ENCODE assay signal across 8 cellular contexts in the genomic region with DNA sequence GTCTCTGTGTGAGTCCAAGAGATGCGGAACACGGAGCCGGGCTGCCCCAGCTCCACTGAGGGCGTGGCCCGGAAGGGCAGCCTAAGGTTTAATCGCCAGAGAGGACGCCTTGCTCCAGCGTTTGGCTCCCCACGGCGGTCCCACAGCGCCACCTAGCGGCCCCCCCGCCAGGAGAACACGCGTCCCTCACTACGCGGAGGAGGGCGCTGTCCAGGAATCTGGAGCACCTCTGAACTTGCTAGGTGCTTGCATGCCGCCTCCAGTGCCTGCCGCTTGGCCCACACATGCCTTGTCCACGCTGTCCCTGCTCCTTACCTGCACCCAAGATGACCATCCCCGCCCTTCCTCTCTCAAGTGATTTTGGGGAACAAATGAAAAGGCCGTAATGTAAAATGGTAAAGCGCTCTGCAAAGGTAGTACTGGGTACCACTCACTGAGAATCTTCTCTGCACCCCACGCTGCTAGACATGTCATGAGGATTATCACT. TPM values are rescaled to one million over a fixed set of nuclear protein-coding genes. Genes with fewer than 3 reads are reported as not detected.
DNase-seq lines count a peak whose midpoint lies in the region; ATAC-seq lines count a peak whose summit lies in the region.

No MANE protein-coding gene starts in this region.

- no peak overlapping the region for H2AFZ ChIP-seq in mesenchymal stem cell (ENCODE audit: low read depth, low read length)

- no peak overlapping the region for H2BK5ac ChIP-seq in mesenchymal stem cell (ENCODE audit: low read depth, low read length, poor library complexity, severe bottlenecking)

- H3K4me1 ChIP-seq in mesenchymal stem cell (ENCODE audit: control insufficient read depth, insufficient read depth, low read depth, low read length), result peaks cover 6% of the 10 kb centered on the region

- H2BK120ac ChIP-seq in mesenchymal stem cell (ENCODE audit: low read depth, low read length), result no peak overlapping the region

- ATAC-seq in GM19463 (IDR thresholded peaks at IDR 0.05; ENCODE audit: unreplicated experiment) (peak; percentile 96), HG03565 (IDR thresholded peaks at IDR 0.05; ENCODE audit: unreplicated experiment) (peak; percentile 98)

- peak overlapping the region; percentile 9 for H3K4me2 ChIP-seq in mesenchymal stem cell (ENCODE audit: low read length, poor library complexity, severe bottlenecking)

- H3K4ac ChIP-seq in mesenchymal stem cell (ENCODE audit: low read depth in 1 of 2, low read length in 2 of 2), result no peak overlapping the region

- no peak overlapping the region for H4K91ac ChIP-seq in mesenchymal stem cell (ENCODE audit: low read length)

- H2BK15ac ChIP-seq in mesenchymal stem cell (ENCODE audit: low read depth, poor library complexity, severe bottlenecking), result no peak overlapping the region

- no peaks in the 10 kb centered on the region for H3K36me3 ChIP-seq in mesenchymal stem cell (ENCODE audit: control insufficient read depth in 1 of 2, insufficient read depth in 2 of 2, low read depth in 1 of 2, low read length in 2 of 2)

- no peaks in the 10 kb centered on the region for H3K79me1 ChIP-seq in mesenchymal stem cell (replicated peaks; ENCODE audit: low read length, poor library complexity, severe bottlenecking)

- no peak overlapping the region for H4K8ac ChIP-seq in mesenchymal stem cell (ENCODE audit: low read length)

- H3K4me1 Mint-ChIP-seq in activated CD4-positive, alpha-beta memory T cell treated with anti-CD3 and anti-CD28 coated beads, Interleukin-2, amount 10 ng/mL, durations not matched to agents 7 days and 5 days, result peaks cover 18% of the 10 kb centered on the region

- WGBS in mesenchymal stem cell, result 10% methylated on average over 25 of the region's 25 CpGs

- DNase-seq in COLO829 (ENCODE audit: low spot score) (peak; percentile 97), NCI-H774 (lab: John Stamatoyannopoulos, UW) (peak; percentile 78), mesenchymal stem cell (peak; percentile 75)
- DNase-seq in activated CD4-positive, alpha-beta memory T cell treated with anti-CD3 and anti-CD28 coated beads, Interleukin-2, amount 10 ng/mL, durations not matched to agents 7 days and 5 days, result peak; percentile 91
- DNase-seq in effector CD4-positive, alpha-beta T cell, result peak; percentile 81
- peak; percentile 75 to 76 for DNase-seq in stimulated activated CD8-positive, alpha-beta memory T cell treated with anti-CD3 and anti-CD28 coated beads, Interleukin-15, amount 100 ng/mL, for 48 hours (ENCODE audit: low read depth in 2 of 2)

- no peaks in the 10 kb centered on the region for H3K36me3 Mint-ChIP-seq in activated CD4-positive, alpha-beta memory T cell treated with anti-CD3 and anti-CD28 coated beads, Interleukin-2, amount 10 ng/mL, durations not matched to agents 7 days and 5 days (ENCODE audit: low read depth)

- H3K27me3 ChIP-seq in mesenchymal stem cell (ENCODE audit: control insufficient read depth in 1 of 2, insufficient read depth in 1 of 2, low read length in 2 of 2), result peaks cover 6 to 39% of the 10 kb centered on the region in 2 experiments

- H3K9ac ChIP-seq in mesenchymal stem cell (ENCODE audit: low read length), result peak overlapping the region; percentile 61

- POLR2A ChIA-PET in activated CD4-positive, alpha-beta memory T cell treated with anti-CD3 and anti-CD28 coated beads, Interleukin-2, amount 10 ng/mL, durations not matched to agents 7 days and 5 days (lab: Charles Lee), result interaction anchor here (1.4 to 2.4 kb wide), 2 partner anchors 13 to 217 kb away, joined by 3 to 10 read pairs; no protein-coding TSS in a partner anchor

- H2BK12ac ChIP-seq in mesenchymal stem cell (ENCODE audit: low read length in 2 of 2), result peak overlapping the region in 1 of 2 experiments; percentile 59

- no peak overlapping the region for H2AK5ac ChIP-seq in mesenchymal stem cell (ENCODE audit: low read length, severe bottlenecking)

- no peak overlapping the region for H3K27ac ChIP-seq in mesenchymal stem cell (ENCODE audit: low read length, poor library complexity, severe bottlenecking)

- H3K14ac ChIP-seq in mesenchymal stem cell (ENCODE audit: low read length in 2 of 2), result no peak overlapping the region

- H3K23ac ChIP-seq in mesenchymal stem cell (ENCODE audit: low read length in 2 of 2), result no peak overlapping the region

- peaks cover 29% of the 10 kb centered on the region for H3K27me3 Mint-ChIP-seq in activated CD4-positive, alpha-beta memory T cell treated with anti-CD3 and anti-CD28 coated beads, Interleukin-2, amount 10 ng/mL, durations not matched to agents 7 days and 5 days

- H3K18ac ChIP-seq in mesenchymal stem cell (ENCODE audit: low read depth in 1 of 2, low read length in 2 of 2), result no peak overlapping the region

- H3K9me3 Mint-ChIP-seq in activated CD4-positive, alpha-beta memory T cell treated with anti-CD3 and anti-CD28 coated beads, Interleukin-2, amount 10 ng/mL, durations not matched to agents 7 days and 5 days, result no peaks in the 10 kb centered on the region

- H3K4me3 Mint-ChIP-seq in activated CD4-positive, alpha-beta memory T cell treated with anti-CD3 and anti-CD28 coated beads, Interleukin-2, amount 10 ng/mL, durations not matched to agents 7 days and 5 days, result peak overlapping the region; percentile 52

- CTCF ChIA-PET in activated CD4-positive, alpha-beta memory T cell treated with anti-CD3 and anti-CD28 coated beads, Interleukin-2, amount 10 ng/mL, durations not matched to agents 7 days and 5 days (lab: Charles Lee), result interaction anchor here (0.6 to 5.5 kb wide), 25 partner anchors 11 to 735 kb away, joined by 3 to 74 read pairs (median 4); a partner anchor contains a TSS

- no peak overlapping the region for H3K4me3 ChIP-seq in mesenchymal stem cell (ENCODE audit: insufficient read depth in 1 of 2, low read depth in 1 of 2, low read length in 2 of 2)

- H3K9me3 ChIP-seq in mesenchymal stem cell (ENCODE audit: control insufficient read depth, low read length), result no peaks in the 10 kb centered on the region

- H3K27ac Mint-ChIP-seq in activated CD4-positive, alpha-beta memory T cell treated with anti-CD3 and anti-CD28 coated beads, Interleukin-2, amount 10 ng/mL, durations not matched to agents 7 days and 5 days, result no peak overlapping the region

RNA-seq across cellular contexts. Expression of a gene that starts 14.4 kb away (rescaled TPM):
- total RNA-seq in activated CD4-positive, alpha-beta memory T cell treated with anti-CD3 and anti-CD28 coated beads, Interleukin-2, amount 10 ng/mL, durations not matched to agents 7 days and 5 days, result 10 to 100 TPM; 31.9 to 37.2 TPM
- 47.0 TPM for polyA plus RNA-seq in mesenchymal stem cell (2013, experiment 1 of 2)
- 48.0 TPM for polyA plus RNA-seq in mesenchymal stem cell (2013, experiment 2 of 2)
